ENCODE assay signal across 2 cellular contexts in the genomic region with DNA sequence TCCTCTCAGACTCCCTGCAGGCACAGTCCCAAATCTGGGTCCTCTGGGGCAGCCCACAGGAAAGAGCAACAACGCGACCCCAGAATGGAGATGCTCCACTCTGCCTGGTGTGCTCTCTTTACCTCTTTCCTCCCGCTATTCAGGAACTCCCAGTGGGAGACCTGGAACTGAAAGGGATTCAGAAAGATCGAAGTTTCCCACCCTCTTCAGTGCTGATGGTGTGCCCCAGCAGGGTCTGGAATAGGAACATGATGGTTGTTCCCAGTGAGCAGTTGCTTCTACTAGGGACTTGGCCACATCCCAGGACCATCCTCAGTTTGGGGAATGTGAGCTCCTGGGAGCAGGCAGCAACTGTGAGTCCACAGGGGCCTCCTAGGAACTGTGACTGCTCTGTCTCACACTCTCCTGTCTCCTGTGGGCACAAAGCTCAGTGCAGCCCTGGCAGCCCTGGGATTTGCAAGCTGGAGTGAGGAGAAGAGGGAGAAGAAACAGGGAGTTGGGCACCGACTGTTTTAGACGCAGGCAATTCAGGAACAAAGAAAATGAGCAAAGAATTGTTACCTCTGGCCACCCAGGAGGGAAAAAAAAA.
TF ChIP-seq lines count a peak whose summit lies in the region.

No MANE protein-coding gene starts in this region.

TF ChIP-seq in GM23338, 12 proteins besides CTCF, POLR2A, EP300 and RAD21:
- TF ChIP-seq ZNF114 (CRISPR knock-in tag; IDR thresholded peaks at IDR 0.05) = no peak
- TF ChIP-seq, protein P1, sequence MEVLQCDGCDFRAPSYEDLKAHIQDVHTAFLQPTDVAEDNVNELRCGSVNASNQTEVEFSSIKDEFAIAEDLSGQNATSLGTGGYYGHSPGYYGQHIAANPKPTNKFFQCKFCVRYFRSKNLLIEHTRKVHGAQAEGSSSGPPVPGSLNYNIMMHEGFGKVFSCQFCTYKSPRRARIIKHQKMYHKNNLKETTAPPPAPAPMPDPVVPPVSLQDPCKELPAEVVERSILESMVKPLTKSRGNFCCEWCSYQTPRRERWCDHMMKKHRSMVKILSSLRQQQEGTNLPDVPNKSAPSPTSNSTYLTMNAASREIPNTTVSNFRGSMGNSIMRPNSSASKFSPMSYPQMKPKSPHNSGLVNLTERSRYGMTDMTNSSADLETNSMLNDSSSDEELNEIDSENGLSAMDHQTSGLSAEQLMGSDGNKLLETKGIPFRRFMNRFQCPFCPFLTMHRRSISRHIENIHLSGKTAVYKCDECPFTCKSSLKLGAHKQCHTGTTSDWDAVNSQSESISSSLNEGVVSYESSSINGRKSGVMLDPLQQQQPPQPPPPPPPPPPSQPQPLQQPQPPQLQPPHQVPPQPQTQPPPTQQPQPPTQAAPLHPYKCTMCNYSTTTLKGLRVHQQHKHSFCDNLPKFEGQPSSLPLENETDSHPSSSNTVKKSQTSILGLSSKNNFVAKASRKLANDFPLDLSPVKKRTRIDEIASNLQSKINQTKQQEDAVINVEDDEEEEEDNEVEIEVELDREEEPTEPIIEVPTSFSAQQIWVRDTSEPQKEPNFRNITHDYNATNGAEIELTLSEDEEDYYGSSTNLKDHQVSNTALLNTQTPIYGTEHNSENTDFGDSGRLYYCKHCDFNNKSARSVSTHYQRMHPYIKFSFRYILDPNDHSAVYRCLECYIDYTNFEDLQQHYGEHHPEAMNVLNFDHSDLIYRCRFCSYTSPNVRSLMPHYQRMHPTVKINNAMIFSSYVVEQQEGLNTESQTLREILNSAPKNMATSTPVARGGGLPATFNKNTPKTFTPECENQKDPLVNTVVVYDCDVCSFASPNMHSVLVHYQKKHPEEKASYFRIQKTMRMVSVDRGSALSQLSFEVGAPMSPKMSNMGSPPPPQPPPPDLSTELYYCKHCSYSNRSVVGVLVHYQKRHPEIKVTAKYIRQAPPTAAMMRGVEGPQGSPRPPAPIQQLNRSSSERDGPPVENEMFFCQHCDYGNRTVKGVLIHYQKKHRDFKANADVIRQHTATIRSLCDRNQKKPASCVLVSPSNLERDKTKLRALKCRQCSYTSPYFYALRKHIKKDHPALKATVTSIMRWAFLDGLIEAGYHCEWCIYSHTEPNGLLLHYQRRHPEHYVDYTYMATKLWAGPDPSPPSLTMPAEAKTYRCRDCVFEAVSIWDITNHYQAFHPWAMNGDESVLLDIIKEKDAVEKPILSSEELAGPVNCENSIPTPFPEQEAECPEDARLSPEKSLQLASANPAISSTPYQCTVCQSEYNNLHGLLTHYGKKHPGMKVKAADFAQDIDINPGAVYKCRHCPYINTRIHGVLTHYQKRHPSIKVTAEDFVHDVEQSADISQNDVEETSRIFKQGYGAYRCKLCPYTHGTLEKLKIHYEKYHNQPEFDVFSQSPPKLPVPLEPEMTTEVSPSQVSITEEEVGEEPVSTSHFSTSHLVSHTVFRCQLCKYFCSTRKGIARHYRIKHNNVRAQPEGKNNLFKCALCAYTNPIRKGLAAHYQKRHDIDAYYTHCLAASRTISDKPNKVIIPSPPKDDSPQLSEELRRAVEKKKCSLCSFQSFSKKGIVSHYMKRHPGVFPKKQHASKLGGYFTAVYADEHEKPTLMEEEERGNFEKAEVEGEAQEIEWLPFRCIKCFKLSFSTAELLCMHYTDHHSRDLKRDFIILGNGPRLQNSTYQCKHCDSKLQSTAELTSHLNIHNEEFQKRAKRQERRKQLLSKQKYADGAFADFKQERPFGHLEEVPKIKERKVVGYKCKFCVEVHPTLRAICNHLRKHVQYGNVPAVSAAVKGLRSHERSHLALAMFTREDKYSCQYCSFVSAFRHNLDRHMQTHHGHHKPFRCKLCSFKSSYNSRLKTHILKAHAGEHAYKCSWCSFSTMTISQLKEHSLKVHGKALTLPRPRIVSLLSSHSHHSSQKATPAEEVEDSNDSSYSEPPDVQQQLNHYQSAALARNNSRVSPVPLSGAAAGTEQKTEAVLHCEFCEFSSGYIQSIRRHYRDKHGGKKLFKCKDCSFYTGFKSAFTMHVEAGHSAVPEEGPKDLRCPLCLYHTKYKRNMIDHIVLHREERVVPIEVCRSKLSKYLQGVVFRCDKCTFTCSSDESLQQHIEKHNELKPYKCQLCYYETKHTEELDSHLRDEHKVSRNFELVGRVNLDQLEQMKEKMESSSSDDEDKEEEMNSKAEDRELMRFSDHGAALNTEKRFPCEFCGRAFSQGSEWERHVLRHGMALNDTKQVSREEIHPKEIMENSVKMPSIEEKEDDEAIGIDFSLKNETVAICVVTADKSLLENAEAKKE (CRISPR knock-in tag; IDR thresholded peaks at IDR 0.05) = no peak

TF ChIP-seq in WTC11, 78 proteins besides CTCF, POLR2A, EP300 and RAD21:
- TF ChIP-seq ETV6 (CRISPR knock-in tag; IDR thresholded peaks at IDR 0.05) = no peak
- no peak for TF ChIP-seq CREM (CRISPR knock-in tag; IDR thresholded peaks at IDR 0.05)
- TF ChIP-seq, protein P2, sequence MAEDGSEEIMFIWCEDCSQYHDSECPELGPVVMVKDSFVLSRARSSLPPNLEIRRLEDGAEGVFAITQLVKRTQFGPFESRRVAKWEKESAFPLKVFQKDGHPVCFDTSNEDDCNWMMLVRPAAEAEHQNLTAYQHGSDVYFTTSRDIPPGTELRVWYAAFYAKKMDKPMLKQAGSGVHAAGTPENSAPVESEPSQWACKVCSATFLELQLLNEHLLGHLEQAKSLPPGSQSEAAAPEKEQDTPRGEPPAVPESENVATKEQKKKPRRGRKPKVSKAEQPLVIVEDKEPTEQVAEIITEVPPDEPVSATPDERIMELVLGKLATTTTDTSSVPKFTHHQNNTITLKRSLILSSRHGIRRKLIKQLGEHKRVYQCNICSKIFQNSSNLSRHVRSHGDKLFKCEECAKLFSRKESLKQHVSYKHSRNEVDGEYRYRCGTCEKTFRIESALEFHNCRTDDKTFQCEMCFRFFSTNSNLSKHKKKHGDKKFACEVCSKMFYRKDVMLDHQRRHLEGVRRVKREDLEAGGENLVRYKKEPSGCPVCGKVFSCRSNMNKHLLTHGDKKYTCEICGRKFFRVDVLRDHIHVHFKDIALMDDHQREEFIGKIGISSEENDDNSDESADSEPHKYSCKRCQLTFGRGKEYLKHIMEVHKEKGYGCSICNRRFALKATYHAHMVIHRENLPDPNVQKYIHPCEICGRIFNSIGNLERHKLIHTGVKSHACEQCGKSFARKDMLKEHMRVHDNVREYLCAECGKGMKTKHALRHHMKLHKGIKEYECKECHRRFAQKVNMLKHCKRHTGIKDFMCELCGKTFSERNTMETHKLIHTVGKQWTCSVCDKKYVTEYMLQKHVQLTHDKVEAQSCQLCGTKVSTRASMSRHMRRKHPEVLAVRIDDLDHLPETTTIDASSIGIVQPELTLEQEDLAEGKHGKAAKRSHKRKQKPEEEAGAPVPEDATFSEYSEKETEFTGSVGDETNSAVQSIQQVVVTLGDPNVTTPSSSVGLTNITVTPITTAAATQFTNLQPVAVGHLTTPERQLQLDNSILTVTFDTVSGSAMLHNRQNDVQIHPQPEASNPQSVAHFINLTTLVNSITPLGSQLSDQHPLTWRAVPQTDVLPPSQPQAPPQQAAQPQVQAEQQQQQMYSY (CRISPR knock-in tag; IDR thresholded peaks at IDR 0.05) = no peak
- TF ChIP-seq, protein P3, sequence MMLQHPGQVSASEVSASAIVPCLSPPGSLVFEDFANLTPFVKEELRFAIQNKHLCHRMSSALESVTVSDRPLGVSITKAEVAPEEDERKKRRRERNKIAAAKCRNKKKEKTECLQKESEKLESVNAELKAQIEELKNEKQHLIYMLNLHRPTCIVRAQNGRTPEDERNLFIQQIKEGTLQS (CRISPR knock-in tag; conservative IDR thresholded peaks at IDR 0.05) = no peak
- TF ChIP-seq PRRX2 (CRISPR knock-in tag; IDR thresholded peaks at IDR 0.05) = no peak
